Comparison of ENCODE assay signal across 1 cellular context in genomic region chr14:81392052-81392451, GRCh38.
TF ChIP-seq lines count a peak whose summit lies in the region.

No MANE protein-coding gene starts in this region.

TF ChIP-seq in HepG2, 621 proteins besides CTCF, POLR2A, EP300 and RAD21 (continued from another document):
- no peak for TF ChIP-seq ZBTB40 (IDR thresholded peaks at IDR 0.05)
- peak; percentile 71; the same call in 1 of the 2 replicates for TF ChIP-seq ZBTB40 (CRISPR knock-in tag; IDR thresholded peaks at IDR 0.05)
